In genomic region chr3:126085276-126085675, GRCh38 we compare ENCODE assay signal across 17 cellular contexts. TPM values are rescaled to one million over a fixed set of nuclear protein-coding genes. Genes with fewer than 3 reads are reported as not detected.
DNase-seq lines count a peak whose midpoint lies in the region; FAIRE-seq and TF ChIP-seq lines count a peak whose summit lies in the region.
"Had no signal": no experiment of that assay in that cellular context is flagged by ENCODE, and none has a peak within 500 bp of the region (broad histone marks: within the 10 kb centered on the region; RNA-seq: fewer than 3 reads in every experiment).

No MANE protein-coding gene starts in this region.

- no peaks in the 10 kb centered on the region for H3K27me3 ChIP-seq in Caco-2 (replicated peaks; ENCODE audit: control insufficient read depth, insufficient read depth, low read length)
- H3K27me3 ChIP-seq in stomach, result no peaks in the 10 kb centered on the region
- H3K27me3 ChIP-seq: body of pancreas, gastroesophageal sphincter, right atrium auricular region had no signal

- no peaks in the 10 kb centered on the region for H3K9me2 ChIP-seq in OCI-LY7 (ENCODE audit: insufficient read depth, low read length)

- no peaks in the 10 kb centered on the region for H3K36me3 Mint-ChIP-seq in Caco-2 (ENCODE audit: insufficient read depth, unreplicated experiment)
- H3K36me3 Mint-ChIP-seq in MCF 10A (ENCODE audit: insufficient read depth, unreplicated experiment), result no peaks in the 10 kb centered on the region
- peaks cover 11% of the 10 kb centered on the region for H3K36me3 Mint-ChIP-seq in neural crest cell (ENCODE audit: low read depth)
- H3K36me3 Mint-ChIP-seq: CD14-positive monocyte had no signal

- H3K27me3 Mint-ChIP-seq in Caco-2 (ENCODE audit: insufficient read depth, unreplicated experiment), result no peaks in the 10 kb centered on the region
- H3K27me3 Mint-ChIP-seq in MCF 10A (ENCODE audit: insufficient read depth, unreplicated experiment), result no peaks in the 10 kb centered on the region
- H3K27me3 Mint-ChIP-seq in neural crest cell (ENCODE audit: low read depth), result no peaks in the 10 kb centered on the region

- TF ChIP-seq CTCF in Caco-2 (IDR thresholded peaks at IDR 0.05; ENCODE audit: insufficient read depth in 1 of 2, low read depth in 1 of 2, low read length in 1 of 2, severe bottlenecking in 1 of 2, unreplicated experiment in 1 of 2) (no peak), OCI-LY7 (conservative IDR thresholded peaks at IDR 0.05; ENCODE audit: low read length) (no peak), MCF 10A (IDR thresholded peaks at IDR 0.05; ENCODE audit: unreplicated experiment) (no peak), neural crest cell (conservative IDR thresholded peaks at IDR 0.05) (no peak), stomach (IDR thresholded peaks at IDR 0.05) (no peak)

- H3K4me1 ChIP-seq in Caco-2, result peaks cover 7% of the 10 kb centered on the region; the same call in 1 of the 2 replicates
- peaks cover 7% of the 10 kb centered on the region for H3K4me1 ChIP-seq in OCI-LY7 (ENCODE audit: insufficient read depth, low read length, poor library complexity, severe bottlenecking)
- peaks cover 7 to 29% (median 21%) of the 10 kb centered on the region in 4 donors for H3K4me1 ChIP-seq in stomach

- H3K4me3 ChIP-seq in Caco-2 (ENCODE audit: low read depth, low read length), result no peak overlapping the region; the same call in 1 of the 2 replicates
- peak overlapping the region; percentile 89 for H3K4me3 ChIP-seq in OCI-LY7 (ENCODE audit: low read depth, low read length, poor library complexity, severe bottlenecking)
- no peak overlapping the region for H3K4me3 ChIP-seq in stomach

- TF ChIP-seq POLR2A in GM12892 (IDR thresholded peaks at IDR 0.05; ENCODE audit: low read depth, low read length) (no peak), stomach (IDR thresholded peaks at IDR 0.05) (no peak)

- no peak for TF ChIP-seq EP300 in stomach (IDR thresholded peaks at IDR 0.05)

- WGBS in stomach, 5 donors, result 95 to 98% (median 96%) methylated on average over 7 of the region's 7 CpGs

- intact Hi-C loops in Caco-2 (cut with micrococcal nuclease; ENCODE audit: unreplicated experiment) (loop anchor here (10.0 kb wide), 1 partner anchor 170 kb away; no protein-coding TSS in a partner anchor), OCI-LY7 (cut with micrococcal nuclease; ENCODE audit: unreplicated experiment) (loop anchor here (2.0 kb wide), 1 partner anchor 168 kb away; no protein-coding TSS in a partner anchor), MCF 10A (cut with micrococcal nuclease) (no loop called here), stomach (cut with DNase I; ENCODE audit: low total_unique reads) (no loop called here)

- POLR2A ChIA-PET in Caco-2 (lab: Charles Lee), result no interaction called here
- POLR2A ChIA-PET in OCI-LY7 (lab: Charles Lee), result interaction anchor here (0.6 kb wide), 1 partner anchor 1012 kb away, joined by 3 read pairs; no protein-coding TSS in a partner anchor
- POLR2A ChIA-PET in MCF 10A (lab: Yijun Ruan, JAX), result no interaction called here

- BruUV-seq in Caco-2 (replicated peaks; lab: Mats Ljungman, UMichigan) (no TSS peak), OCI-LY7 (replicated peaks; lab: Mats Ljungman, UMichigan) (no TSS peak), MCF 10A (replicated peaks; lab: Mats Ljungman, UMichigan) (no TSS peak)

- H3K4me3 Mint-ChIP-seq in Caco-2 (ENCODE audit: unreplicated experiment) (peak overlapping the region; percentile 81), MCF 10A (ENCODE audit: unreplicated experiment) (peak overlapping the region; percentile 82), neural crest cell (peak overlapping the region; percentile 82)

- no peak for FAIRE-seq in GM12892 (lab: Jason Lieb, UNC)
- FAIRE-seq: G401.6, islet of Langerhans had no signal

- H3K27ac ChIP-seq in OCI-LY7 (ENCODE audit: low read depth, low read length, poor library complexity, severe bottlenecking), result no peak overlapping the region
- no peak overlapping the region for H3K27ac ChIP-seq in stomach

- no peaks in the 10 kb centered on the region; the same call in 1 of the 2 replicates for H3K79me2 ChIP-seq in OCI-LY7 (ENCODE audit: insufficient read depth, low read depth, low read length)

- CTCF ChIA-PET in Caco-2 (lab: Charles Lee), result no interaction called here
- CTCF ChIA-PET in OCI-LY7 (lab: Charles Lee; ENCODE audit: unreplicated experiment), result interaction anchor here (0.6 kb wide), 1 partner anchor 17 kb away, joined by 4 read pairs; no protein-coding TSS in a partner anchor
- CTCF ChIA-PET in MCF 10A (lab: Yijun Ruan, JAX), result interaction anchor here (0.6 to 1.1 kb wide), 3 partner anchors 10 to 437 kb away, joined by 3 read pairs; no protein-coding TSS in a partner anchor

- H3K36me3 ChIP-seq in Caco-2 (ENCODE audit: control insufficient read depth, insufficient read depth, low read length), result no peaks in the 10 kb centered on the region
- no peaks in the 10 kb centered on the region; the same call in 1 of the 2 replicates for H3K36me3 ChIP-seq in OCI-LY7 (ENCODE audit: insufficient read depth, low read length)
- no peaks in the 10 kb centered on the region for H3K36me3 ChIP-seq in stomach
- H3K36me3 ChIP-seq: gastroesophageal sphincter, right atrium auricular region had no signal

- H3K9me3 Mint-ChIP-seq in Caco-2 (ENCODE audit: unreplicated experiment) (no peaks in the 10 kb centered on the region), MCF 10A (ENCODE audit: unreplicated experiment) (no peaks in the 10 kb centered on the region), neural crest cell (peaks cover 14% of the 10 kb centered on the region)

- peak overlapping the region; percentile 73; the same call in 1 of the 2 replicates for H2AFZ ChIP-seq in OCI-LY7 (ENCODE audit: low read length)

- H3K4me1 Mint-ChIP-seq in Caco-2 (ENCODE audit: low read depth, unreplicated experiment), result peaks cover 15% of the 10 kb centered on the region
- peaks cover 15% of the 10 kb centered on the region for H3K4me1 Mint-ChIP-seq in MCF 10A (ENCODE audit: insufficient read depth, unreplicated experiment)
- peaks cover 20% of the 10 kb centered on the region for H3K4me1 Mint-ChIP-seq in neural crest cell

- H3K27ac Mint-ChIP-seq in Caco-2 (ENCODE audit: unreplicated experiment) (peak overlapping the region; percentile 85), MCF 10A (ENCODE audit: low read depth, unreplicated experiment) (peak overlapping the region; percentile 82), neural crest cell (ENCODE audit: unreplicated experiment) (no peak overlapping the region)

- DNase-seq in Caco-2 (no peak), OCI-LY7 (ENCODE audit: low spot score) (no peak), MCF 10A (ENCODE audit: unreplicated experiment) (no peak), neural crest cell (ENCODE audit: low read depth, low spot score) (no peak), COR-L47 (lab: John Stamatoyannopoulos, UW) (no peak), GM12892 (ENCODE audit: insufficient read length) (no peak), stomach (no peak)
- DNase-seq in stimulated activated CD8-positive, alpha-beta memory T cell treated with anti-CD3 and anti-CD28 coated beads, Interleukin-4, amount 100 ng/mL, for 48 hours, result no peak
- DNase-seq: body of pancreas; NCI-H748 treated with DMSO at 0.1 percent for 48 hours; stimulated activated CD4-positive, alpha-beta T cell treated with anti-CD3 and anti-CD28 coated beads, Interleukin-4, amount 100 ng/mL, for 4 hours; T1000 had no signal

- peak overlapping the region; percentile 67 for H3K4me2 ChIP-seq in OCI-LY7 (ENCODE audit: low read length)

- H4K20me1 ChIP-seq in OCI-LY7 (ENCODE audit: insufficient read depth, low read length), result no peaks in the 10 kb centered on the region

- H3K9me3 ChIP-seq in Caco-2 (peaks cover 23% of the 10 kb centered on the region), OCI-LY7 (ENCODE audit: low read length) (peaks cover 32% of the 10 kb centered on the region), stomach (no peaks in the 10 kb centered on the region)
- H3K9me3 ChIP-seq: body of pancreas, gastroesophageal sphincter, right atrium auricular region had no signal

RNA-seq across cellular contexts. Expression of gene SLC41A3, which starts 1.4 kb away (rescaled TPM):
- total RNA-seq in Caco-2 (2022), result 38.0 and 41.3 TPM in 2 replicates
- total RNA-seq in OCI-LY7 (2014; rRNA removed; shearing (Covaris generic)), result 26.6 and 35.9 TPM in 2 replicates
- 31.9 and 35.3 TPM in 2 replicates for total RNA-seq in OCI-LY7 (2022)
- total RNA-seq in MCF 10A (2022), result 34.9 and 43.2 TPM in 2 replicates
- 58.1 and 58.8 TPM in 2 replicates for total RNA-seq in neural crest cell
- polyA plus RNA-seq in GM12892 (2012; ENCODE audit: missing spikeins), result 15.4 TPM
- 10 to 100 TPM; 27.7 to 81.7 (median 43.6) TPM for total RNA-seq in stomach
- polyA plus RNA-seq in stomach, result 10 to 100 TPM; 15.4 to 23.5 (median 18.0) TPM

Comparison
In these comparisons a context has a peak if more than half of its experiments do, and no peak if none do; other contexts are left out.
1. intact Hi-C loops: an anchor here in Caco-2 (10.0 kb wide) and OCI-LY7 (2.0 kb wide); none called in MCF 10A and stomach.